In the genomic region with DNA sequence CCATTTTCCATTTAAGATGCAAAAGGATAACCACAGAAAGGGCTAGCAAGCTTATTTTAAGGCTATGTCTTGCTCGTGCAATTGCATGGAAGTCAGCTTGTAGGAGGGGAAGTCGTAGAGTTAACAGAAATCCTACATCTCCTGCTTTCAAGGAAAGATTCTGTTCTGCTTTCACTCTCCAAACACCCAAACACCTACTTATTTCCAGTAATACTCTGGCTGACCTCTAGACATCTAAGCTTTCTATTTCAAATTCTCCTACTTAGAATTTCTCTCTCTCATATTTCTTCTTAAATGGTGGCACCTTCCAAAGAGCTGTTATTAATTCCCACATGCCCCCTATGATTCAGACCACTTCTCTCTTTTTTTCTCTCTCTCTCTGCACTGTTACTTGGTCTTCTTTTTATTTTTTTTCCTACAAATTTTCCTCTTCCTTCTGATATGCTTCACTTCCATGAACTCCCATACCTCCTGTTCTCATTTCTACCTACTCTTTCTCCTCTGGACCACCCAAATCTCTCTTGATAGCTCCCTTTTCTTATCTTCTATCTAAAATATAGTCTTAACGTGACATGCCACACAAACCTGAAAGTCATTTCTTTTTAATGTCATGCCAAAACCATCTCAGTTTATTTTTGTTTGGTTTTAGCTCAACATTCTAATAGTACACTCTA, we compare ENCODE assay signal across 12 cellular contexts.
DNase-seq lines count a peak whose midpoint lies in the region; ATAC-seq and TF ChIP-seq lines count a peak whose summit lies in the region.
"Had no signal": no experiment of that assay in that cellular context is flagged by ENCODE, and none has a peak within 500 bp of the region (broad histone marks: within the 10 kb centered on the region; RNA-seq: fewer than 3 reads in every experiment).

No MANE protein-coding gene starts in this region.

- intact Hi-C loops in activated T-helper 2 cell treated with anti-CD3 and anti-CD28 coated beads, Interferon-gamma antibody, Interleukin-2, Interleukin-4, amounts not matched to agents 10 μg/mL and 5 μg/mL and 100 μg/mL, durations not matched to agents 14 hours and 24 hours and 36 hours (cut with micrococcal nuclease) = loop anchor here (1.0 to 2.0 kb wide), 7 partner anchors 53 to 259 kb away; a partner anchor contains a TSS
- intact Hi-C loops in lower lobe of right lung (cut with DNase I) = no loop called here

- peaks cover 65% of the 10 kb centered on the region for H3K36me3 Mint-ChIP-seq in activated T-helper 2 cell treated with anti-CD3 and anti-CD28 coated beads, Interferon-gamma antibody, Interleukin-2, Interleukin-4, amounts not matched to agents 10 μg/mL and 5 μg/mL and 100 μg/mL, durations not matched to agents 14 hours and 24 hours and 36 hours (ENCODE audit: low read depth)

- H3K27me3 Mint-ChIP-seq in activated T-helper 2 cell treated with anti-CD3 and anti-CD28 coated beads, Interferon-gamma antibody, Interleukin-2, Interleukin-4, amounts not matched to agents 10 μg/mL and 5 μg/mL and 100 μg/mL, durations not matched to agents 14 hours and 24 hours and 36 hours (ENCODE audit: low read depth) = no peaks in the 10 kb centered on the region

- H3K4me1 ChIP-seq in lower lobe of right lung = no peaks in the 10 kb centered on the region

- no peak overlapping the region for H3K27ac ChIP-seq in lower lobe of right lung
- H3K27ac ChIP-seq: coronary artery, upper lobe of left lung had no signal

- peak; percentile 34 to 41 for ATAC-seq in lower lobe of right lung
- no peak for ATAC-seq in HG03175 (IDR thresholded peaks at IDR 0.05; ENCODE audit: unreplicated experiment)
- no peak for ATAC-seq in GM21528 (IDR thresholded peaks at IDR 0.05; ENCODE audit: low FRiP score, unreplicated experiment)

- peak overlapping the region; percentile 93 for H3K27ac Mint-ChIP-seq in activated T-helper 2 cell treated with anti-CD3 and anti-CD28 coated beads, Interferon-gamma antibody, Interleukin-2, Interleukin-4, amounts not matched to agents 10 μg/mL and 5 μg/mL and 100 μg/mL, durations not matched to agents 14 hours and 24 hours and 36 hours

- H3K9me3 ChIP-seq in lower lobe of right lung = peaks cover 7% of the 10 kb centered on the region

- peak overlapping the region; percentile 18 for H3K4me3 ChIP-seq in NB4 (ENCODE audit: low read depth, low read length)
- no peak overlapping the region for H3K4me3 ChIP-seq in lower lobe of right lung
- H3K4me3 ChIP-seq: coronary artery, upper lobe of left lung had no signal

- H3K4me1 Mint-ChIP-seq in activated T-helper 2 cell treated with anti-CD3 and anti-CD28 coated beads, Interferon-gamma antibody, Interleukin-2, Interleukin-4, amounts not matched to agents 10 μg/mL and 5 μg/mL and 100 μg/mL, durations not matched to agents 14 hours and 24 hours and 36 hours (ENCODE audit: low read depth) = peaks cover 43% of the 10 kb centered on the region

- peaks cover 11% of the 10 kb centered on the region for H3K9me3 Mint-ChIP-seq in activated T-helper 2 cell treated with anti-CD3 and anti-CD28 coated beads, Interferon-gamma antibody, Interleukin-2, Interleukin-4, amounts not matched to agents 10 μg/mL and 5 μg/mL and 100 μg/mL, durations not matched to agents 14 hours and 24 hours and 36 hours

- H3K4me3 Mint-ChIP-seq in activated T-helper 2 cell treated with anti-CD3 and anti-CD28 coated beads, Interferon-gamma antibody, Interleukin-2, Interleukin-4, amounts not matched to agents 10 μg/mL and 5 μg/mL and 100 μg/mL, durations not matched to agents 14 hours and 24 hours and 36 hours (ENCODE audit: low read depth) = peak overlapping the region; percentile 66

- TF ChIP-seq CTCF in NB4 (IDR thresholded peaks at IDR 0.05; ENCODE audit: low read depth, low read length) = no peak
- no peak for TF ChIP-seq CTCF in lower lobe of right lung (IDR thresholded peaks at IDR 0.05)

- no peaks in the 10 kb centered on the region for H3K27me3 ChIP-seq in lower lobe of right lung (ENCODE audit: low read depth)
- H3K27me3 ChIP-seq: upper lobe of left lung had no signal

- TF ChIP-seq POLR2A in NB4 (IDR thresholded peaks at IDR 0.05; ENCODE audit: extremely low read depth, insufficient read length) = no peak

- H3K36me3 ChIP-seq in lower lobe of right lung = no peaks in the 10 kb centered on the region
- H3K36me3 ChIP-seq: upper lobe of left lung had no signal

- DNase-seq in GF-D8 (lab: John Stamatoyannopoulos, UW) (peak; percentile 10), NB4 (ENCODE audit: low read depth) (peak; percentile 71), lower lobe of right lung (no peak), HuH-7.5 (ENCODE audit: low spot score) (no peak), iPS-NIHi7 (ENCODE audit: extremely low spot score) (no peak)
- DNase-seq in activated T-helper 2 cell treated with anti-CD3 and anti-CD28 coated beads, Interferon-gamma antibody, Interleukin-2, Interleukin-4, amounts not matched to agents 10 μg/mL and 5 μg/mL and 100 μg/mL, durations not matched to agents 14 hours and 24 hours and 36 hours (ENCODE audit: low spot score) = no peak
- DNase-seq: DMS79 treated with DMSO at 0.1 percent for 48 hours, NCI-H446 treated with DMSO at 0.1 percent for 48 hours, upper lobe of left lung had no signal

Comparison
In these comparisons a context has a peak if more than half of its experiments do, and no peak if none do; other contexts are left out.
1. DNase-seq: peak in GF-D8 (single experiment) and NB4 (single experiment); none in activated T-helper 2 cell treated with anti-CD3 and anti-CD28 coated beads, Interferon-gamma antibody, Interleukin-2, Interleukin-4, amounts not matched to agents 10 μg/mL and 5 μg/mL and 100 μg/mL, durations not matched to agents 14 hours and 24 hours and 36 hours (single experiment), lower lobe of right lung (single experiment), HuH-7.5 (single experiment) and iPS-NIHi7 (single experiment).
2. ATAC-seq: peak in lower lobe of right lung (2 of 2); none in HG03175 (single experiment) and GM21528 (single experiment).